In genomic region chrX:78957049-78957767, GRCh38 we compare ENCODE assay signal across 15 cellular contexts. TPM values are rescaled to one million over a fixed set of nuclear protein-coding genes. Genes with fewer than 3 reads are reported as not detected.
A peak's percentile ranks its signal among the peaks of the same experiment; 100 is the strongest.
DNase-seq lines count a peak whose midpoint lies in the region; ATAC-seq and TF ChIP-seq lines count a peak whose summit lies in the region.
"Had no signal": no experiment of that assay in that cellular context is flagged by ENCODE, and none has a peak within 500 bp of the region (broad histone marks: within the 10 kb centered on the region; RNA-seq: fewer than 3 reads in every experiment).

No MANE protein-coding gene starts in this region.

- H3K4me1 Mint-ChIP-seq in naive B cell: peaks cover 38 to 81% (median 80%) of the 10 kb centered on the region in 3 donors

- DNase-seq in naive B cell: no peak
- DNase-seq in HEK293T (ENCODE audit: extremely low spot score): no peak
- no peak for DNase-seq in RPMI8226
- DNase-seq: colonic mucosa; COR-L47; midbrain; NCI-H146; psoas muscle; stimulated activated CD4-positive, alpha-beta T cell treated with anti-CD3 and anti-CD28 coated beads, Interleukin-4, amount 100 ng/mL, for 1 hour; substantia nigra had no signal

- no peaks in the 10 kb centered on the region for H3K27me3 Mint-ChIP-seq in naive B cell

- CTCF ChIA-PET in HEK293T (lab: Yijun Ruan, JAX): no interaction called here

- H3K9me3 Mint-ChIP-seq in naive B cell: peaks cover 0 to 3% (median 0%) of the 10 kb centered on the region in 7 donors

- ATAC-seq in GM18511 (IDR thresholded peaks at IDR 0.05; ENCODE audit: unreplicated experiment) (peak; percentile 19), GM21528 (IDR thresholded peaks at IDR 0.05; ENCODE audit: low FRiP score, unreplicated experiment) (peak; percentile 27), HG03521 (IDR thresholded peaks at IDR 0.05; ENCODE audit: unreplicated experiment) (peak; percentile 5), naive B cell (ENCODE audit: low read depth in 2 of 2) (peak; percentile 29 to 38), GM21619 (IDR thresholded peaks at IDR 0.05; ENCODE audit: unreplicated experiment) (no peak)
- ATAC-seq: psoas muscle had no signal

- POLR2A ChIA-PET in HEK293T (lab: Yijun Ruan, JAX): no interaction called here

- peaks cover 17 to 28% of the 10 kb centered on the region in 2 donors for H3K36me3 Mint-ChIP-seq in naive B cell

- H3K27ac Mint-ChIP-seq in naive B cell: peak overlapping the region; percentile 59 to 98 (median 74)

- peak overlapping the region; percentile 26 to 85 (median 72) for H3K4me3 Mint-ChIP-seq in naive B cell

TF ChIP-seq in HEK293T, 16 proteins besides CTCF, POLR2A, EP300 and RAD21:
- TF ChIP-seq TARDBP (IDR thresholded peaks at IDR 0.05) (no peak), NFRKB (IDR thresholded peaks at IDR 0.05) (no peak), ZNF384 (IDR thresholded peaks at IDR 0.05) (no peak)

RNA-seq across cellular contexts. Expression of gene P2RY10, which starts 12.0 kb away (rescaled TPM):
- polyA plus RNA-seq in naive B cell (ENCODE audit: low read depth in 6 of 6): 100 to 1,000 TPM; 236 to 292 (median 251) TPM
- polyA plus RNA-seq: fibroblast of lung had no signal
